ENCODE assay signal across 1 cellular context in genomic region chr22:45006873-45007246, GRCh38.
TF ChIP-seq lines count a peak whose summit lies in the region.

No MANE protein-coding gene starts in this region.

TF ChIP-seq in HEK293, 187 proteins besides CTCF, POLR2A, EP300 and RAD21 (continued from another document):
- TF ChIP-seq, protein P1, sequence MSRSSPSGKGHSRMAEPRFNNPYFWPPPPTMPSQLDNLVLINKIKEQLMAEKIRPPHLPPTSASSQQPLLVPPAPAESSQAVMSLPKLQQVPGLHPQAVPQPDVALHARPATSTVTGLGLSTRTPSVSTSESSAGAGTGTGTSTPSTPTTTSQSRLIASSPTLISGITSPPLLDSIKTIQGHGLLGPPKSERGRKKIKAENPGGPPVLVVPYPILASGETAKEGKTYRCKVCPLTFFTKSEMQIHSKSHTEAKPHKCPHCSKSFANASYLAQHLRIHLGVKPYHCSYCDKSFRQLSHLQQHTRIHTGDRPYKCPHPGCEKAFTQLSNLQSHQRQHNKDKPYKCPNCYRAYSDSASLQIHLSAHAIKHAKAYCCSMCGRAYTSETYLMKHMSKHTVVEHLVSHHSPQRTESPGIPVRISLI (tag by site-specific recombination; IDR thresholded peaks at IDR 0.05) = 0 out of 2 replicates have a peak, but pooled peaks have one; percentile 31
- no peak for TF ChIP-seq BCL6B (tag by site-specific recombination; IDR thresholded peaks at IDR 0.05)
